In genomic region chr1:193649587-193649986, GRCh38 we compare ENCODE assay signal across 2 cellular contexts.
TF ChIP-seq lines count a peak whose summit lies in the region.

No MANE protein-coding gene starts in this region.

TF ChIP-seq in IMR-90, 13 proteins besides CTCF, POLR2A, EP300 and RAD21:
- peak; percentile 81 for TF ChIP-seq CEBPB (IDR thresholded peaks at IDR 0.05; ENCODE audit: low read depth, low read length)
- TF ChIP-seq FOS (IDR thresholded peaks at IDR 0.05; ENCODE audit: low read depth, low read length), result no peak

TF ChIP-seq in H1, 55 proteins besides CTCF, POLR2A, EP300 and RAD21:
- TF ChIP-seq HDAC2 (IDR thresholded peaks at IDR 0.05; ENCODE audit: borderline replicate concordance in 1 of 2, low read depth in 2 of 2, low read length in 2 of 2), result no peak
- TF ChIP-seq CEBPB (IDR thresholded peaks at IDR 0.05; ENCODE audit: low read depth, low read length), result peak; percentile 49; the same call in 1 of the 2 replicates
